8 cellular contexts compared by ENCODE assay signal in genomic region chr6:42045538-42046460, GRCh38. TPM values are rescaled to one million over a fixed set of nuclear protein-coding genes. Genes with fewer than 3 reads are reported as not detected.
A peak's percentile ranks its signal among the peaks of the same experiment; 100 is the strongest.
DNase-seq lines count a peak whose midpoint lies in the region; ATAC-seq, FAIRE-seq and TF ChIP-seq lines count a peak whose summit lies in the region.

No MANE protein-coding gene starts in this region.

- H3K36me3 ChIP-seq in GM23338 (ENCODE audit: insufficient read depth) = no peaks in the 10 kb centered on the region
- H3K36me3 ChIP-seq in H1 (ENCODE audit: control insufficient read depth in 2 of 4, insufficient read depth in 4 of 4, low read length in 3 of 4) = no peaks in the 10 kb centered on the region
- no peaks in the 10 kb centered on the region for H3K36me3 ChIP-seq in WERI-Rb-1

- H3K27me3 ChIP-seq in GM23338 (ENCODE audit: insufficient read depth) (peaks cover 75% of the 10 kb centered on the region), H1 (replicated peaks in 1 of 4; ENCODE audit: control insufficient read depth in 3 of 4, extremely low read depth in 1 of 4, insufficient read depth in 3 of 4, low read length in 3 of 4) (peaks cover 40 to 71% (median 60%) of the 10 kb centered on the region in 4 experiments), WERI-Rb-1 (ENCODE audit: insufficient read depth, low read depth, severe bottlenecking) (peaks cover 3% of the 10 kb centered on the region)

- peaks cover 36% of the 10 kb centered on the region for H3K4me1 Mint-ChIP-seq in GM23338
- H3K4me1 Mint-ChIP-seq in stimulated activated memory B cell treated with anti-CD40 and anti-IgM and Interleukin-4, amounts not matched to agents 10 μg/mL and 1 μg/mL and 100 μg/mL, for 72 hours = peaks cover 78% of the 10 kb centered on the region

- H3K9me3 Mint-ChIP-seq in GM23338 = no peaks in the 10 kb centered on the region
- no peaks in the 10 kb centered on the region for H3K9me3 Mint-ChIP-seq in stimulated activated memory B cell treated with anti-CD40 and anti-IgM and Interleukin-4, amounts not matched to agents 10 μg/mL and 1 μg/mL and 100 μg/mL, for 72 hours

- TF ChIP-seq CTCF in GM23338 (conservative IDR thresholded peaks at IDR 0.05; ENCODE audit: low read depth in 2 of 2) = no peak
- no peak for TF ChIP-seq CTCF in H1 (IDR thresholded peaks at IDR 0.05; ENCODE audit: control extremely low read depth in 1 of 3, insufficient read depth in 1 of 3, low read depth in 1 of 3, low read length in 3 of 3)
- TF ChIP-seq CTCF in WERI-Rb-1 (IDR thresholded peaks at IDR 0.05; ENCODE audit: low read depth, low read length) = no peak

- no peak overlapping the region for H2BK120ac ChIP-seq in H1 (replicated peaks; ENCODE audit: low read depth, low read length)

- FAIRE-seq in H1 (lab: Jason Lieb, UNC) = no peak

- no peak overlapping the region for H3K9ac ChIP-seq in H1 (replicated peaks in 1 of 4; ENCODE audit: extremely low read depth in 1 of 4, low read depth in 3 of 4, low read length in 3 of 4)

- H3K4me3 ChIP-seq in GM23338 = peak overlapping the region; percentile 26
- peak overlapping the region in 1 of 4 experiments; percentile 20; a peak in 1 of 8 replicates for H3K4me3 ChIP-seq in H1 (ENCODE audit: extremely low read depth in 1 of 4, insufficient read depth in 2 of 4, low read depth in 3 of 4, low read length in 4 of 4)
- H3K4me3 ChIP-seq in WERI-Rb-1 (ENCODE audit: low read depth, low read length) = no peak overlapping the region

- H3K56ac ChIP-seq in H1 (replicated peaks; ENCODE audit: insufficient read length, low read depth, low read length) = no peak overlapping the region

- peak overlapping the region; percentile 40; the same call in 1 of the 2 replicates for H3K4me2 ChIP-seq in GM23338
- H3K4me2 ChIP-seq in H1 (ENCODE audit: insufficient read depth in 1 of 2, low read depth in 2 of 2, low read length in 2 of 2) = peak overlapping the region; percentile 27 to 59; a peak in 3 of 4 replicates

- no peak overlapping the region for H2BK20ac ChIP-seq in H1 (ENCODE audit: low read length)

- H3K4me1 ChIP-seq in GM23338 (ENCODE audit: insufficient read depth) (peaks cover 23% of the 10 kb centered on the region), H1 (replicated peaks in 1 of 4; ENCODE audit: control insufficient read depth in 3 of 4, insufficient read depth in 4 of 4, low read length in 3 of 4) (peaks cover 9 to 18% (median 13%) of the 10 kb centered on the region in 4 experiments)

- no peak overlapping the region for H3K4ac ChIP-seq in H1 (replicated peaks; ENCODE audit: insufficient read length, low read depth, low read length)

- H4K5ac ChIP-seq in H1 (ENCODE audit: insufficient read length, low read depth, low read length) = no peak overlapping the region

- H3K79me1 ChIP-seq in H1 (ENCODE audit: low read depth, low read length) = no peaks in the 10 kb centered on the region

- no peak overlapping the region for H4K91ac ChIP-seq in H1 (replicated peaks; ENCODE audit: insufficient read length, low read length)

- H3K14ac ChIP-seq in H1 (ENCODE audit: insufficient read length) = no peak overlapping the region

- no peak overlapping the region for H3K18ac ChIP-seq in H1 (ENCODE audit: extremely low read depth, low read length)

- peak overlapping the region; percentile 34; the same call in 1 of the 3 replicates for H3K4me3 Mint-ChIP-seq in GM23338
- H3K4me3 Mint-ChIP-seq in stimulated activated memory B cell treated with anti-CD40 and anti-IgM and Interleukin-4, amounts not matched to agents 10 μg/mL and 1 μg/mL and 100 μg/mL, for 72 hours = peak overlapping the region; percentile 55

- no peak overlapping the region for H3K27ac ChIP-seq in GM23338 (ENCODE audit: low read depth)
- H3K27ac ChIP-seq in H1 (ENCODE audit: low read depth, low read length) = no peak overlapping the region
- H3K27ac ChIP-seq in WERI-Rb-1 = no peak overlapping the region

- H3K36me3 Mint-ChIP-seq in GM23338 (ENCODE audit: low read depth) = no peaks in the 10 kb centered on the region
- H3K36me3 Mint-ChIP-seq in stimulated activated memory B cell treated with anti-CD40 and anti-IgM and Interleukin-4, amounts not matched to agents 10 μg/mL and 1 μg/mL and 100 μg/mL, for 72 hours = no peaks in the 10 kb centered on the region

- TF ChIP-seq POLR2A in H1 (IDR thresholded peaks at IDR 0.05; ENCODE audit: control extremely low read depth in 1 of 2, low read depth in 2 of 2, low read length in 2 of 2) = no peak

- TF ChIP-seq EP300 in H1 (IDR thresholded peaks at IDR 0.05; ENCODE audit: borderline replicate concordance in 1 of 2, low read depth in 2 of 2, low read length in 2 of 2) = peak in 1 of 2 experiments; percentile 84; a peak in 1 of 3 replicates

- peaks cover 14% of the 10 kb centered on the region; the same call in 1 of the 2 replicates for H4K20me1 ChIP-seq in GM23338 (replicated peaks; ENCODE audit: insufficient read depth)
- peaks cover 2 to 9% of the 10 kb centered on the region in 2 experiments for H4K20me1 ChIP-seq in H1 (replicated peaks in 1 of 2; ENCODE audit: control insufficient read depth in 1 of 2, insufficient read depth in 2 of 2, low read length in 2 of 2)

- H3K27me3 Mint-ChIP-seq in GM23338 (ENCODE audit: insufficient read depth, low read depth, poor library complexity) = peaks cover 83% of the 10 kb centered on the region
- no peaks in the 10 kb centered on the region for H3K27me3 Mint-ChIP-seq in stimulated activated memory B cell treated with anti-CD40 and anti-IgM and Interleukin-4, amounts not matched to agents 10 μg/mL and 1 μg/mL and 100 μg/mL, for 72 hours

- peak; percentile 19 for ATAC-seq in GM23338
- ATAC-seq in stimulated activated memory B cell treated with anti-CD40 and anti-IgM and Interleukin-4, amounts not matched to agents 10 μg/mL and 1 μg/mL and 100 μg/mL, for 72 hours = peak; percentile 37
- no peak for ATAC-seq in activated CD4-positive, CD25-positive, alpha-beta regulatory T cell treated with anti-CD3 and anti-CD28 coated beads, Interleukin-2, amount 50 U/mL, for 24 hours

- peak overlapping the region; percentile 32; the same call in 1 of the 2 replicates for H2BK12ac ChIP-seq in H1 (ENCODE audit: low read depth, low read length)

- no peak overlapping the region for H3K27ac Mint-ChIP-seq in GM23338
- H3K27ac Mint-ChIP-seq in stimulated activated memory B cell treated with anti-CD40 and anti-IgM and Interleukin-4, amounts not matched to agents 10 μg/mL and 1 μg/mL and 100 μg/mL, for 72 hours = peak overlapping the region; percentile 97

- H2AFZ ChIP-seq in GM23338 (no peak overlapping the region), H1 (ENCODE audit: low read length) (no peak overlapping the region)

- H3F3A ChIP-seq in GM23338 (replicated peaks; ENCODE audit: low read depth) = peaks cover 31% of the 10 kb centered on the region; the same call in 1 of the 2 replicates

- 0 out of 4 replicates have a peak, but pooled peaks of 1 of the 2 experiments have one; percentile 11 for TF ChIP-seq RAD21 in H1 (IDR thresholded peaks at IDR 0.05 in 1 of 2, conservative IDR thresholded peaks at IDR 0.05 in 1 of 2; ENCODE audit: low read depth in 2 of 2, low read length in 2 of 2)

- no peak overlapping the region for H2BK15ac ChIP-seq in H1 (ENCODE audit: low read length)

- CTCF ChIA-PET in H1 (lab: Charles Lee; ENCODE audit: partially characterized antibody) = interaction anchor here (0.7 to 11.7 kb wide), 28 partner anchors 15 to 364 kb away, joined by 3 to 219 read pairs (median 8); partner anchors contain the start of genes BYSL, CCND3, MED20 and TOMM6

- H3K9me2 ChIP-seq in GM23338 (ENCODE audit: insufficient read depth) = no peaks in the 10 kb centered on the region

- H2AK5ac ChIP-seq in H1 (ENCODE audit: low read depth, low read length) = 0 out of 2 replicates have a peak overlapping the region, but pooled peaks have one; percentile 11

- POLR2A ChIA-PET in H1 (lab: Charles Lee; ENCODE audit: partially characterized antibody) = interaction anchor here (1.0 to 15.0 kb wide), 4 partner anchors 109 to 260 kb away, joined by 3 to 157 read pairs (median 5); partner anchors contain the start of genes BYSL, CCND3 and MED20

- H3K9me3 ChIP-seq in H1 (ENCODE audit: insufficient read depth in 2 of 2, low read depth in 1 of 2, low read length in 1 of 2) (no peaks in the 10 kb centered on the region), WERI-Rb-1 (ENCODE audit: severe bottlenecking) (no peaks in the 10 kb centered on the region)

- no peak overlapping the region for H3K23ac ChIP-seq in H1 (ENCODE audit: insufficient read length)

- no peak overlapping the region for H2BK5ac ChIP-seq in H1 (ENCODE audit: low read depth, low read length)

- peak overlapping the region; percentile 60; the same call in 1 of the 2 replicates for H4K8ac ChIP-seq in H1 (ENCODE audit: extremely low read depth, insufficient read depth, low read length)

- peaks cover 9% of the 10 kb centered on the region for H3K23me2 ChIP-seq in H1 (ENCODE audit: low read depth, low read length)

- DNase-seq in GM23338 (ENCODE audit: low spot score) (peak; percentile 84), NCI-H446 treated with DMSO at 0.1 percent for 48 hours (lab: John Stamatoyannopoulos, UW) (peak; percentile 41), H1 (ENCODE audit: low read depth in 1 of 2, low spot score in 2 of 2) (peak; percentile 53 to 56), mesenteric fat pad (ENCODE audit: low spot score) (peak; percentile 94), WERI-Rb-1 (no peak)
- peak; percentile 57 to 61 for DNase-seq in activated CD8-positive, alpha-beta memory T cell treated with anti-CD3 and anti-CD28 coated beads for 1 hour (ENCODE audit: extremely low read depth in 1 of 2, low read depth in 1 of 2)

- WGBS in H1 (ENCODE audit: extremely low coverage in 1 of 2, insufficient coverage in 1 of 2, insufficient read length in 1 of 2, insufficient replicate concordance in 2 of 2, low coverage in 1 of 2, low lambda C conversion rate in 2 of 2, missing lambda C conversion rate in 1 of 2), 2 experiments = 8% methylated on average over 14 of the region's 14 CpGs; no CpG with 5 or more reads in 1 of the 2 experiments

- no peaks in the 10 kb centered on the region; the same call in 1 of the 2 replicates for H3K79me2 ChIP-seq in GM23338 (replicated peaks; ENCODE audit: insufficient read depth)
- no peaks in the 10 kb centered on the region for H3K79me2 ChIP-seq in H1 (ENCODE audit: control insufficient read depth in 1 of 2, insufficient read depth in 2 of 2, low read length in 2 of 2)

TF ChIP-seq in H1, 55 proteins besides CTCF, POLR2A, EP300 and RAD21 (continues in another document):
- TF ChIP-seq ASH2L (IDR thresholded peaks at IDR 0.05; ENCODE audit: low read length) = peak; percentile 55

RNA-seq across cellular contexts. Expression of gene TAF8, which starts 4.5 kb away (rescaled TPM):
- total RNA-seq in GM23338 (2014; rRNA removed; shearing (Covaris generic)) = 26.5 and 30.6 TPM in 2 replicates
- polyA plus RNA-seq in GM23338 (2016; fragmentation: Nextera tagmentation; extraction: Ambion mirVana) (18.7 and 19.1 TPM in 2 replicates), H1 (2011; rRNA removed) (32.2 and 36.6 TPM in 2 replicates)
- total RNA-seq in H1 (2021; fragmentation: NEBNext Ultra II Directional; extraction: Animal tissue kit (Norgen Biotek cat#: 25700)) = 32.7 and 34.0 TPM in 2 replicates
- polyA plus RNA-seq in H1 (2011; cell fraction: cytosol; rRNA removed) = 34.4 TPM
- 28.5 TPM for polyA plus RNA-seq in H1 (2011; cell fraction: nucleus; rRNA removed)
- 19.8 to 23.7 TPM (median 21.9 TPM) in 4 replicates for polyA plus RNA-seq in H1 (2012, experiment 1 of 2)
- polyA plus RNA-seq in H1 (2012, experiment 2 of 2) = 11.4 TPM
- polyA plus RNA-seq in H1 (2013, experiment 1 of 2) = 19.7 TPM
- 21.2 TPM for polyA plus RNA-seq in H1 (2013, experiment 2 of 2)
- 53.9 and 78.5 TPM in 2 replicates for polyA minus RNA-seq in H1 (2011; rRNA and poly(A)+ RNA removed)
- polyA minus RNA-seq in H1 (2011; cell fraction: cytosol; rRNA and poly(A)+ RNA removed) = 23.5 TPM
- polyA minus RNA-seq in H1 (2011; cell fraction: nucleus; rRNA and poly(A)+ RNA removed) = 35.5 TPM
- total RNA-seq in mesenteric fat pad = 36.8 TPM

Comparison
In these comparisons a context has a peak if more than half of its experiments do, and no peak if none do; other contexts are left out.
1. ATAC-seq: peak in GM23338 (single experiment) and stimulated activated memory B cell treated with anti-CD40 and anti-IgM and Interleukin-4, amounts not matched to agents 10 μg/mL and 1 μg/mL and 100 μg/mL, for 72 hours (single experiment); none in activated CD4-positive, CD25-positive, alpha-beta regulatory T cell treated with anti-CD3 and anti-CD28 coated beads, Interleukin-2, amount 50 U/mL, for 24 hours (0 of 2).